Comparison of ENCODE assay signal across 8 cellular contexts in the genomic region with DNA sequence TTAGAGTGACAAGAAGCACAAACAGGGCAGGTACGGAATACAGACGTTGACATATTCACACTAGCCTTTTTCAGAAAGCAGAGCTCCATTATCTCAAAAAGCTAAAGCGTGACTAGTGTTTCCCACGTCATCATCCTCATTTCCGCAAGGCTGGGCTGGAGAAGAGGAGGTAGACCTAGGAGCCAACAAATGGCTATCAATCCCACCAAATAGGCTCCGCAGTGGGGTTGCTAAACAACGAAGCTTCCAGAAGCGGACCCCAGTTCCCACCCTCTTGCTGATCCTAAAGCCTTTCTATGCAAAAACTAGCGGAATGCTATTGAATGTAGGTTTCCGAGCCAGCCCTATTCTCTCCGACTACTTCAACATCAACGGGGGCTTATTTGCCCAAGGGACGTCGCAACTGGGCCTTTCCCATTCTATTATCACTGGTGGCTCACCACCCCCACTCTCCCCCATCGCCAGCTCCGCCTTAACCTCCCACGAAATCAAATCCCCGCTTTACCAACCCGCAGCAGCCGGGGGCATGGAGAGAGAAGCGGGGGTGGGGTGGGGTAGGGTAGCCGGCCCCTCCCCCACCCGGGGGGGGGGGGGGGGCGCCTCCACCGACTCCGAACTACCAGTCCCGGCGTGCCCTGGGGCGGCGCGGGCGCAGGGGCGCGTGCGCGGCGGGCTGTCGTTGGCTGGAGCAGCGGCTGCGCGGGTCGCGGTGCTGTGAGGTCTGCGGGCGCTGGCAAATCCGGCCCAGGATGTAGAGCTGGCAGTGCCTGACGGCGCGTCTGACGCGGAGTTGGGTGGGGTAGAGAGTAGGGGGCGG. TPM values are rescaled to one million over a fixed set of nuclear protein-coding genes. Genes with fewer than 3 reads are reported as not detected.
DNase-seq lines count a peak whose midpoint lies in the region; ATAC-seq and TF ChIP-seq lines count a peak whose summit lies in the region.

A gene with protein sequence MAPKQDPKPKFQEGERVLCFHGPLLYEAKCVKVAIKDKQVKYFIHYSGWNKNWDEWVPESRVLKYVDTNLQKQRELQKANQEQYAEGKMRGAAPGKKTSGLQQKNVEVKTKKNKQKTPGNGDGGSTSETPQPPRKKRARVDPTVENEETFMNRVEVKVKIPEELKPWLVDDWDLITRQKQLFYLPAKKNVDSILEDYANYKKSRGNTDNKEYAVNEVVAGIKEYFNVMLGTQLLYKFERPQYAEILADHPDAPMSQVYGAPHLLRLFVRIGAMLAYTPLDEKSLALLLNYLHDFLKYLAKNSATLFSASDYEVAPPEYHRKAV (plus strand): TSS at position 736 of the 817 bp plus-strand sequence. CDS start 128 bp downstream, outside the sequence.

- peak; percentile 81 for DNase-seq in AG04450 (ENCODE audit: low read depth, low spot score)
- peak; percentile 92 for DNase-seq in NCI-H446 treated with DMSO at 0.1 percent for 48 hours (lab: John Stamatoyannopoulos, UW)
- DNase-seq in central memory CD4-positive, alpha-beta T cell, result peak; percentile 98
- DNase-seq in inferior parietal cortex (ENCODE audit: extremely low spot score), result peak; percentile 88
- DNase-seq in smooth muscle cell of the brain vasculature (ENCODE audit: low read depth, low spot score), result peak; percentile 90

- H3K27me3 ChIP-seq in AG04450 (ENCODE audit: control insufficient read depth, insufficient read depth, low read length), result no peaks in the 10 kb centered on the region

- peaks cover 6% of the 10 kb centered on the region; the same call in 1 of the 2 replicates for H3K9me3 ChIP-seq in AG04450 (ENCODE audit: control insufficient read depth, insufficient read depth, low read length)

- CTCF ChIA-PET in AG04450 (lab: Charles Lee), result interaction anchor here (1.0 to 1.6 kb wide), 2 partner anchors 62 to 312 kb away, joined by 4 to 7 read pairs; a partner anchor contains a TSS

- ATAC-seq in GM19043 (IDR thresholded peaks at IDR 0.05; ENCODE audit: low read depth, unreplicated experiment) (peak; percentile 83), HG03378 (IDR thresholded peaks at IDR 0.05; ENCODE audit: unreplicated experiment) (peak; percentile 47)
- ATAC-seq in activated CD4-positive, CD25-positive, alpha-beta regulatory T cell treated with anti-CD3 and anti-CD28 coated beads, Interleukin-2, amount 50 U/mL, for 24 hours, result peak; percentile 85 to 87

- H3K4me3 ChIP-seq in AG04450 (ENCODE audit: low read depth, low read length), result peak within 1 kb of the TSS; percentile 99

- POLR2A ChIA-PET in AG04450 (lab: Yijun Ruan, JAX), result interaction anchor here (0.5 to 2.1 kb wide), 9 partner anchors 12 to 119 kb away, joined by 3 to 22 read pairs (median 3); no protein-coding TSS in a partner anchor

- H3K27ac ChIP-seq in AG04450 (ENCODE audit: low read depth, low read length), result peak within 1 kb of the TSS; percentile 100

- TF ChIP-seq CTCF in AG04450 (IDR thresholded peaks at IDR 0.05; ENCODE audit: low read depth, low read length), result no peak

RNA-seq across cellular contexts. Expression of the gene that starts here (rescaled TPM):
- polyA plus RNA-seq in AG04450 (2011; rRNA removed), result 355 and 426 TPM in 2 replicates
- polyA minus RNA-seq in AG04450 (2011; rRNA and poly(A)+ RNA removed), result 79.9 and 120 TPM in 2 replicates

Comparison
In these comparisons a context has a peak if more than half of its experiments do, and no peak if none do; other contexts are left out.
1. Peak in every context shown above with its lines: DNase-seq, ATAC-seq, H3K4me3 ChIP-seq and H3K27ac ChIP-seq.